ENCODE assay signal across 14 cellular contexts in genomic region chr21:45006536-45007079, GRCh38.
DNase-seq lines count a peak whose midpoint lies in the region; ATAC-seq and TF ChIP-seq lines count a peak whose summit lies in the region.
"Had no signal": no experiment of that assay in that cellular context is flagged by ENCODE, and none has a peak within 500 bp of the region (broad histone marks: within the 10 kb centered on the region; RNA-seq: fewer than 3 reads in every experiment).

No MANE protein-coding gene starts in this region.

- intact Hi-C loops in natural killer cell (cut with micrococcal nuclease): no loop called here

- no peak for ATAC-seq in natural killer cell treated with Interleukin-12 subunit alpha and Interleukin-12 subunit beta and Interleukin-15 and Interleukin-18, amount 100 ng/mL, for 72 hours
- no peak for ATAC-seq in natural killer cell
- no peak for ATAC-seq in HG03097 (IDR thresholded peaks at IDR 0.05; ENCODE audit: low FRiP score, unreplicated experiment)
- no peak for ATAC-seq in stimulated activated naive B cell treated with anti-CD40 and anti-IgM and Interleukin-4, amounts not matched to agents 10 μg/mL and 1 μg/mL and 100 μg/mL, for 72 hours (replicated peaks)
- no peak for ATAC-seq in GM21515 (IDR thresholded peaks at IDR 0.05; ENCODE audit: unreplicated experiment)
- ATAC-seq: GM23338 had no signal

- DNase-seq in NCI-H82 (lab: John Stamatoyannopoulos, UW): peak; percentile 39
- no peak for DNase-seq in NCI-H82 treated with DMSO at 0.1 percent for 48 hours (lab: John Stamatoyannopoulos, UW; ENCODE audit: unreplicated experiment)
- DNase-seq in natural killer cell treated with Interleukin-12 subunit alpha and Interleukin-12 subunit beta and Interleukin-15 and Interleukin-18, amount 100 ng/mL, for 72 hours (ENCODE audit: low spot score): peak; percentile 12
- DNase-seq in natural killer cell: no peak
- DNase-seq in glutamatergic neuron: peak; percentile 51
- DNase-seq in stimulated activated naive B cell treated with anti-CD40 and anti-IgM and Interleukin-4, amounts not matched to agents 10 μg/mL and 1 μg/mL and 100 μg/mL, for 72 hours: no peak
- DNase-seq: ACHN; C1 segment of cervical spinal cord; CD4-positive, alpha-beta memory T cell; DMS79; H7 had no signal

- no peaks in the 10 kb centered on the region for H3K36me3 Mint-ChIP-seq in natural killer cell treated with Interleukin-12 subunit alpha and Interleukin-12 subunit beta and Interleukin-15 and Interleukin-18, amount 100 ng/mL, for 72 hours
- no peaks in the 10 kb centered on the region for H3K36me3 Mint-ChIP-seq in natural killer cell
- peaks cover 6% of the 10 kb centered on the region for H3K36me3 Mint-ChIP-seq in glutamatergic neuron (ENCODE audit: unreplicated experiment)
- H3K36me3 Mint-ChIP-seq in stimulated activated naive B cell treated with anti-CD40 and anti-IgM and Interleukin-4, amounts not matched to agents 10 μg/mL and 1 μg/mL and 100 μg/mL, for 72 hours: peaks cover 7 to 8% of the 10 kb centered on the region in 2 donors
- H3K36me3 Mint-ChIP-seq: CD4-positive, alpha-beta memory T cell had no signal

- H3K4me1 Mint-ChIP-seq in natural killer cell treated with Interleukin-12 subunit alpha and Interleukin-12 subunit beta and Interleukin-15 and Interleukin-18, amount 100 ng/mL, for 72 hours (ENCODE audit: low read depth in 2 of 2): peaks cover 0 to 3% of the 10 kb centered on the region in 2 donors
- H3K4me1 Mint-ChIP-seq in natural killer cell (peaks cover 4 to 11% of the 10 kb centered on the region in 2 donors), glutamatergic neuron (ENCODE audit: low read depth, unreplicated experiment) (peaks cover 45% of the 10 kb centered on the region)
- H3K4me1 Mint-ChIP-seq in stimulated activated naive B cell treated with anti-CD40 and anti-IgM and Interleukin-4, amounts not matched to agents 10 μg/mL and 1 μg/mL and 100 μg/mL, for 72 hours: peaks cover 0 to 3% of the 10 kb centered on the region in 2 donors
- H3K4me1 Mint-ChIP-seq: CD4-positive, alpha-beta memory T cell had no signal

- H3K9me3 Mint-ChIP-seq in natural killer cell treated with Interleukin-12 subunit alpha and Interleukin-12 subunit beta and Interleukin-15 and Interleukin-18, amount 100 ng/mL, for 72 hours: no peaks in the 10 kb centered on the region
- H3K9me3 Mint-ChIP-seq in natural killer cell (no peaks in the 10 kb centered on the region), glutamatergic neuron (ENCODE audit: unreplicated experiment) (peaks cover 2% of the 10 kb centered on the region)
- H3K9me3 Mint-ChIP-seq in stimulated activated naive B cell treated with anti-CD40 and anti-IgM and Interleukin-4, amounts not matched to agents 10 μg/mL and 1 μg/mL and 100 μg/mL, for 72 hours: peaks cover 16 to 17% of the 10 kb centered on the region in 2 donors
- H3K9me3 Mint-ChIP-seq: GM23338 had no signal

- no peak overlapping the region for H3K27ac Mint-ChIP-seq in natural killer cell treated with Interleukin-12 subunit alpha and Interleukin-12 subunit beta and Interleukin-15 and Interleukin-18, amount 100 ng/mL, for 72 hours
- H3K27ac Mint-ChIP-seq in natural killer cell: no peak overlapping the region
- peak overlapping the region; percentile 71 for H3K27ac Mint-ChIP-seq in glutamatergic neuron (ENCODE audit: unreplicated experiment)
- H3K27ac Mint-ChIP-seq in stimulated activated naive B cell treated with anti-CD40 and anti-IgM and Interleukin-4, amounts not matched to agents 10 μg/mL and 1 μg/mL and 100 μg/mL, for 72 hours: no peak overlapping the region
- H3K27ac Mint-ChIP-seq: CD4-positive, alpha-beta memory T cell; GM23338 had no signal

- H3K4me3 Mint-ChIP-seq in natural killer cell treated with Interleukin-12 subunit alpha and Interleukin-12 subunit beta and Interleukin-15 and Interleukin-18, amount 100 ng/mL, for 72 hours: no peak overlapping the region
- H3K4me3 Mint-ChIP-seq in natural killer cell (no peak overlapping the region), glutamatergic neuron (ENCODE audit: unreplicated experiment) (peak overlapping the region; percentile 2)
- no peak overlapping the region for H3K4me3 Mint-ChIP-seq in stimulated activated naive B cell treated with anti-CD40 and anti-IgM and Interleukin-4, amounts not matched to agents 10 μg/mL and 1 μg/mL and 100 μg/mL, for 72 hours
- H3K4me3 Mint-ChIP-seq: CD4-positive, alpha-beta memory T cell; GM23338 had no signal

- H3K27me3 Mint-ChIP-seq in natural killer cell treated with Interleukin-12 subunit alpha and Interleukin-12 subunit beta and Interleukin-15 and Interleukin-18, amount 100 ng/mL, for 72 hours: peaks cover 32 to 42% of the 10 kb centered on the region in 2 donors
- H3K27me3 Mint-ChIP-seq in natural killer cell (ENCODE audit: low read depth in 2 of 2) (peaks cover 40 to 46% of the 10 kb centered on the region in 2 donors), glutamatergic neuron (ENCODE audit: unreplicated experiment) (peaks cover 2% of the 10 kb centered on the region)
- H3K27me3 Mint-ChIP-seq in stimulated activated naive B cell treated with anti-CD40 and anti-IgM and Interleukin-4, amounts not matched to agents 10 μg/mL and 1 μg/mL and 100 μg/mL, for 72 hours: peaks cover 8 to 21% of the 10 kb centered on the region in 2 donors

- TF ChIP-seq CTCF in natural killer cell (IDR thresholded peaks at IDR 0.05) (no peak), glutamatergic neuron (IDR thresholded peaks at IDR 0.05; ENCODE audit: partially characterized antibody, unreplicated experiment) (no peak)

Comparison
In these comparisons a context has a peak if more than half of its experiments do, and no peak if none do; other contexts are left out.
1. DNase-seq: peak in NCI-H82 (single experiment), natural killer cell treated with Interleukin-12 subunit alpha and Interleukin-12 subunit beta and Interleukin-15 and Interleukin-18, amount 100 ng/mL, for 72 hours (single experiment) and glutamatergic neuron (single experiment); none in NCI-H82 treated with DMSO at 0.1 percent for 48 hours (single experiment), natural killer cell (single experiment) and stimulated activated naive B cell treated with anti-CD40 and anti-IgM and Interleukin-4, amounts not matched to agents 10 μg/mL and 1 μg/mL and 100 μg/mL, for 72 hours (single experiment).